Comparison of ENCODE assay signal across 23 cellular contexts in the genomic region with DNA sequence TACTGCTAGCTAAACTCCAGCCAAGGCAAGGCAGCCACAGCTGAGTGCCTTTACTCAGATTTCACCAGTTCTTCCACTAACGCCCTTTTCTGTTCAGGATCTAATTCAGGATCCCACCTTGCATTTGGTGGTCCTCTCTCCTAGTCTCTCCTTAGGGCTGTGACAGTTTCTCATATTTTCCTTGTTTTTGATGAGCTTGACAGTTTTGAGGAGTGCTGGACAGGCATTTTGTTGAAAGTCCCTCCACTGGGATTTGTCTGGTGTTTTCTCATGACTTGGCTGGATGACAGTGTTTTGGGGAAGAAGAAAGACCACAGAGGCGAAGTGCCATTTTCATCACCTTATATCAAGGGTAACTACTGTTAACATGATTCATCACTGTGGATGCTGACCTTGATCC.
"Had no signal": no experiment of that assay in that cellular context is flagged by ENCODE, and none has a peak within 500 bp of the region (broad histone marks: within the 10 kb centered on the region; RNA-seq: fewer than 3 reads in every experiment).

No MANE protein-coding gene starts in this region.

- H3K36me3 ChIP-seq: gastroesophageal sphincter, heart left ventricle, left lung, neural progenitor cell, ovary, stomach, tibial artery had no signal

- H3K9me3 ChIP-seq: gastroesophageal sphincter, heart left ventricle, left lung, ovary, tibial artery had no signal

- H3K4me1 ChIP-seq: gastroesophageal sphincter, left lung, neural progenitor cell had no signal

- DNase-seq: dorsolateral prefrontal cortex; effector CD4-positive, alpha-beta T cell; foreskin fibroblast; heart left ventricle; kidney; left lung; midbrain; naive thymus-derived CD4-positive, alpha-beta T cell; nucleus accumbens; ovary; retina; stimulated activated CD4-positive, alpha-beta T cell treated with anti-CD3 and anti-CD28 coated beads, Interleukin-12 subunit alpha, Interleukin-12 subunit beta, amount 100 ng/mL, for 4 hours; stimulated activated CD4-positive, alpha-beta T cell treated with anti-CD3 and anti-CD28 coated beads, Interleukin-1b, Interleukin-23, amount 100 ng/mL, for 48 hours; stimulated activated CD4-positive, alpha-beta T cell treated with anti-CD3 and anti-CD28 coated beads, Interleukin-4, amount 100 ng/mL, for 1 hour; stimulated activated CD8-positive, alpha-beta memory T cell treated with anti-CD3 and anti-CD28 coated beads, Interleukin-4, amount 100 ng/mL, for 48 hours; stimulated activated naive CD4-positive, alpha-beta T cell treated with Interleukin-2 at 50 U/mL for 16 hours; stomach; tibial artery had no signal

- H3K79me2 ChIP-seq: hepatocyte had no signal

- H3K4me2 ChIP-seq: hepatocyte, neural progenitor cell, smooth muscle cell had no signal

- H3K27me3 ChIP-seq: gastroesophageal sphincter, heart left ventricle, hepatocyte, left lung, neural progenitor cell, ovary, stomach, tibial artery had no signal

- H3K4me3 ChIP-seq: dorsolateral prefrontal cortex, gastroesophageal sphincter, heart left ventricle, hepatocyte, left lung, neural progenitor cell, ovary, smooth muscle cell, stomach, tibial artery had no signal

- H2AFZ ChIP-seq: hepatocyte had no signal

- ATAC-seq: gastroesophageal sphincter; heart left ventricle; left lung; naive thymus-derived CD4-positive, alpha-beta T cell; sciatic nerve had no signal

- H3K9ac ChIP-seq: neural progenitor cell had no signal

- H3K27ac ChIP-seq: dorsolateral prefrontal cortex, gastroesophageal sphincter, heart left ventricle, hepatocyte, left lung, neural progenitor cell, ovary, stomach, tibial artery had no signal
